In the genomic region with DNA sequence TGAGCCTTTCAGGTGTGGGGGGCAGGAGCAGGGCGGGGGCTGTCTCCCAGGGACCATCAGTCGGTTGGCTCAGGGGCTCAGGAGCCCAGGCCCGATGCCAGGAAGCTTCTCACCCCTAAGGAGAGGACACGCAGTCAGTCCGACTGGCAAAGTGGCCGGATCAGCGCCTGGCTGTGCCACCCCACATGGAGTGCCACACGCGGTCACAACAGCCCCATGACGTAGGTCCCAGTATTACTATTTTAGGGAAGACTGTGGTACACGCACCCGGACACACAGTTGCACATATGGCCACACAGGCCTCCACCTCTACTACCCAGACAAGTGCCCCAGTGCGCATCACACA, we compare ENCODE assay signal across 8 cellular contexts. TPM values are rescaled to one million over a fixed set of nuclear protein-coding genes. Genes with fewer than 3 reads are reported as not detected.
DNase-seq lines count a peak whose midpoint lies in the region; ATAC-seq and TF ChIP-seq lines count a peak whose summit lies in the region.

No MANE protein-coding gene starts in this region.

- H3K27ac ChIP-seq in breast epithelium = no peak overlapping the region

- no peak for DNase-seq in AG04449 (ENCODE audit: low read depth, low spot score)
- no peak for DNase-seq in breast epithelium (ENCODE audit: low spot score in 2 of 2)
- DNase-seq in medulla oblongata (ENCODE audit: extremely low spot score) = peak; percentile 18
- no peak for DNase-seq in NCI-H82 treated with DMSO at 0.1 percent for 48 hours (lab: John Stamatoyannopoulos, UW; ENCODE audit: unreplicated experiment)
- DNase-seq in NCI-H2081 (lab: John Stamatoyannopoulos, UW) = no peak
- DNase-seq in effector CD8-positive, alpha-beta T cell (lab: John Stamatoyannopoulos, UW) = no peak
- no peak for DNase-seq in NCI-H187 (lab: John Stamatoyannopoulos, UW)

- no peaks in the 10 kb centered on the region for H3K36me3 ChIP-seq in breast epithelium

- peak; percentile 18 for ATAC-seq in HG03175 (IDR thresholded peaks at IDR 0.05; ENCODE audit: unreplicated experiment)

- peak overlapping the region; percentile 72 for H3K4me3 ChIP-seq in AG04449 (ENCODE audit: low read depth, low read length)
- peak overlapping the region; percentile 52 to 89 (median 70) for H3K4me3 ChIP-seq in breast epithelium

- TF ChIP-seq POLR2A in breast epithelium (IDR thresholded peaks at IDR 0.05) = no peak

- no peaks in the 10 kb centered on the region for H3K4me1 ChIP-seq in breast epithelium

- POLR2A ChIA-PET in AG04449 (lab: Yijun Ruan, JAX) = no interaction called here

- intact Hi-C loops in breast epithelium (cut with DNase I; ENCODE audit: low total_unique reads) = loop anchor here (5.0 kb wide), 1 partner anchor 644 kb away; no protein-coding TSS in a partner anchor

- CTCF ChIA-PET in AG04449 (lab: Yijun Ruan, JAX) = interaction anchor here (0.8 to 2.7 kb wide), 4 partner anchors 18 to 460 kb away, joined by 3 to 9 read pairs (median 5); no protein-coding TSS in a partner anchor

- TF ChIP-seq CTCF in AG04449 (IDR thresholded peaks at IDR 0.05; ENCODE audit: insufficient read depth, low read length, missing control alignments) (no peak), breast epithelium (IDR thresholded peaks at IDR 0.05) (no peak)

- H3K27me3 ChIP-seq in breast epithelium = no peaks in the 10 kb centered on the region

- H3K9me3 ChIP-seq in breast epithelium = no peaks in the 10 kb centered on the region

RNA-seq across cellular contexts. Expression of a gene that starts 29.3 kb away (rescaled TPM):
- total RNA-seq in breast epithelium = 10 to 100 TPM in 2 of 3 donors, 1 to 10 TPM in 1; 5.8 to 19.0 (median 14.0) TPM
